In genomic region chr14:86521032-86521730, GRCh38 we compare ENCODE assay signal across 26 cellular contexts.
"Had no signal": no experiment of that assay in that cellular context is flagged by ENCODE, and none has a peak within 500 bp of the region (broad histone marks: within the 10 kb centered on the region; RNA-seq: fewer than 3 reads in every experiment).

No MANE protein-coding gene starts in this region.

- H3K27ac Mint-ChIP-seq: activated naive CD8-positive, alpha-beta T cell treated with anti-CD3 and anti-CD28 coated beads, Interleukin-2, amount 10 ng/mL, durations not matched to agents 7 days and 5 days; activated T-cell treated with anti-CD3 and anti-CD28 coated beads, Interleukin-2, amount 50 U/mL, for 24 hours; activated T-helper 17 cell treated with anti-CD3 and anti-CD28 coated beads, Interleukin-2, amount 50 U/mL, for 72 hours; naive thymus-derived CD8-positive, alpha-beta T cell; stimulated activated naive B cell treated with anti-CD40 and anti-IgM and Interleukin-4, amounts not matched to agents 10 μg/mL and 1 μg/mL and 100 μg/mL, for 72 hours; T-helper 2 cell treated with Interferon-gamma antibody and Interleukin-4, amounts not matched to agents 5 μg/mL and 100 μg/mL, for 36 hours had no signal

- ATAC-seq: activated T-helper 17 cell treated with anti-CD3 and anti-CD28 coated beads, Interleukin-2, amount 50 U/mL, for 72 hours; gastroesophageal sphincter; heart left ventricle; left colon; lower lobe of right lung; naive thymus-derived CD8-positive, alpha-beta T cell; stimulated activated naive B cell treated with anti-CD40 and anti-IgM and Interleukin-4, amounts not matched to agents 10 μg/mL and 1 μg/mL and 100 μg/mL, for 72 hours had no signal

- H3K4me1 ChIP-seq: gastroesophageal sphincter, heart left ventricle, lower lobe of right lung, sigmoid colon, testis, vagina had no signal

- H3K36me3 Mint-ChIP-seq: activated naive CD8-positive, alpha-beta T cell treated with anti-CD3 and anti-CD28 coated beads, Interleukin-2, amount 10 ng/mL, durations not matched to agents 7 days and 5 days; naive thymus-derived CD8-positive, alpha-beta T cell; stimulated activated naive B cell treated with anti-CD40 and anti-IgM and Interleukin-4, amounts not matched to agents 10 μg/mL and 1 μg/mL and 100 μg/mL, for 72 hours had no signal

- H3K4me1 Mint-ChIP-seq: activated naive CD8-positive, alpha-beta T cell treated with anti-CD3 and anti-CD28 coated beads, Interleukin-2, amount 10 ng/mL, durations not matched to agents 7 days and 5 days; activated T-helper 17 cell treated with anti-CD3 and anti-CD28 coated beads, Interleukin-2, amount 50 U/mL, for 72 hours; naive thymus-derived CD8-positive, alpha-beta T cell; stimulated activated naive B cell treated with anti-CD40 and anti-IgM and Interleukin-4, amounts not matched to agents 10 μg/mL and 1 μg/mL and 100 μg/mL, for 72 hours had no signal

- H3K27me3 ChIP-seq: gastroesophageal sphincter, heart left ventricle, sigmoid colon, testis, vagina had no signal

- H3K9me3 Mint-ChIP-seq: stimulated activated naive B cell treated with anti-CD40 and anti-IgM and Interleukin-4, amounts not matched to agents 10 μg/mL and 1 μg/mL and 100 μg/mL, for 72 hours had no signal

- H3K4me3 ChIP-seq: gastroesophageal sphincter, heart left ventricle, lower lobe of right lung, sigmoid colon, smooth muscle cell, testis, vagina had no signal

- H3K27ac ChIP-seq: epithelial cell of prostate, gastroesophageal sphincter, heart left ventricle, lower lobe of right lung, sigmoid colon, testis, vagina had no signal

- DNase-seq: activated CD4-positive, alpha-beta T cell treated with anti-CD3 and anti-CD28 coated beads for 1 hour; activated CD8-positive, alpha-beta memory T cell treated with anti-CD3 and anti-CD28 coated beads for 24 hours; activated CD8-positive, alpha-beta memory T cell treated with anti-CD3 and anti-CD28 coated beads, Interleukin-2, amount 50 U/mL, for 4 hours; activated naive CD4-positive, alpha-beta T cell treated with Interleukin-2 at 50 U/mL for 16 hours; activated naive CD8-positive, alpha-beta T cell treated with anti-CD3 and anti-CD28 coated beads, Interleukin-2, amount 10 ng/mL, durations not matched to agents 7 days and 5 days; activated T-cell treated with anti-CD3 and anti-CD28 coated beads, Interleukin-2, amount 50 U/mL, for 24 hours; amygdala; heart left ventricle; islet precursor cell; left colon; lower lobe of right lung; mesendoderm; naive thymus-derived CD8-positive, alpha-beta T cell; sigmoid colon; stimulated activated CD4-positive, alpha-beta T cell treated with anti-CD3 and anti-CD28 coated beads, Interleukin-15, amount 100 ng/mL, for 24 hours; stimulated activated CD4-positive, alpha-beta T cell treated with anti-CD3 and anti-CD28 coated beads, Interleukin-2, amount 100 ng/mL, for 48 hours; stimulated activated CD8-positive, alpha-beta memory T cell treated with anti-CD3 and anti-CD28 coated beads, Interleukin-4, amount 100 ng/mL, for 48 hours; stimulated activated naive B cell treated with anti-CD40 and anti-IgM and Interleukin-4, amounts not matched to agents 10 μg/mL and 1 μg/mL and 100 μg/mL, for 72 hours; testis; trophoblast cell had no signal

- H3K9me3 ChIP-seq: gastroesophageal sphincter, heart left ventricle, lower lobe of right lung, sigmoid colon, testis, vagina had no signal

- H3K4me3 Mint-ChIP-seq: activated naive CD8-positive, alpha-beta T cell treated with anti-CD3 and anti-CD28 coated beads, Interleukin-2, amount 10 ng/mL, durations not matched to agents 7 days and 5 days; activated T-cell treated with anti-CD3 and anti-CD28 coated beads, Interleukin-2, amount 50 U/mL, for 24 hours; activated T-helper 17 cell treated with anti-CD3 and anti-CD28 coated beads, Interleukin-2, amount 50 U/mL, for 72 hours; naive thymus-derived CD8-positive, alpha-beta T cell; stimulated activated naive B cell treated with anti-CD40 and anti-IgM and Interleukin-4, amounts not matched to agents 10 μg/mL and 1 μg/mL and 100 μg/mL, for 72 hours; T-helper 2 cell treated with Interferon-gamma antibody and Interleukin-4, amounts not matched to agents 5 μg/mL and 100 μg/mL, for 36 hours had no signal

- H3K27me3 Mint-ChIP-seq: activated naive CD8-positive, alpha-beta T cell treated with anti-CD3 and anti-CD28 coated beads, Interleukin-2, amount 10 ng/mL, durations not matched to agents 7 days and 5 days; activated T-cell treated with anti-CD3 and anti-CD28 coated beads, Interleukin-2, amount 50 U/mL, for 24 hours; activated T-helper 17 cell treated with anti-CD3 and anti-CD28 coated beads, Interleukin-2, amount 50 U/mL, for 72 hours; naive thymus-derived CD8-positive, alpha-beta T cell; stimulated activated naive B cell treated with anti-CD40 and anti-IgM and Interleukin-4, amounts not matched to agents 10 μg/mL and 1 μg/mL and 100 μg/mL, for 72 hours had no signal

- H3K36me3 ChIP-seq: gastroesophageal sphincter, heart left ventricle, lower lobe of right lung, sigmoid colon, vagina had no signal
